8 cellular contexts compared by ENCODE assay signal in genomic region chr1:214332950-214333798, GRCh38.
DNase-seq lines count a peak whose midpoint lies in the region; ATAC-seq and TF ChIP-seq lines count a peak whose summit lies in the region.

No MANE protein-coding gene starts in this region.

- H3K27me3 ChIP-seq in effector memory CD4-positive, alpha-beta T cell (replicated peaks; ENCODE audit: control insufficient read depth, insufficient read depth, low read length, poor library complexity, severe bottlenecking): no peaks in the 10 kb centered on the region

- peaks cover 45% of the 10 kb centered on the region for H3K36me3 ChIP-seq in effector memory CD4-positive, alpha-beta T cell (ENCODE audit: control insufficient read depth, insufficient read depth, low read length)

- no peak overlapping the region for H3K4me3 ChIP-seq in astrocyte of the cerebellum (ENCODE audit: low read depth, low read length)
- no peak overlapping the region for H3K4me3 ChIP-seq in effector memory CD4-positive, alpha-beta T cell (ENCODE audit: insufficient read depth, low read depth, low read length, poor library complexity, severe bottlenecking)

- in situ Hi-C loops in astrocyte of the cerebellum (cut with HindIII; ENCODE audit: low sequenced_read_pairs): loop anchor here (25.0 kb wide), 2 partner anchors 254 to 1246 kb away; no protein-coding TSS in a partner anchor

- H3K4me1 ChIP-seq in effector memory CD4-positive, alpha-beta T cell (ENCODE audit: control insufficient read depth, insufficient read depth, low read length, poor library complexity, severe bottlenecking): no peaks in the 10 kb centered on the region

- no peaks in the 10 kb centered on the region for H3K9me3 ChIP-seq in effector memory CD4-positive, alpha-beta T cell (ENCODE audit: control insufficient read depth, low read length)

- no peak overlapping the region for H3K27ac ChIP-seq in effector memory CD4-positive, alpha-beta T cell (ENCODE audit: insufficient read depth, low read length, poor library complexity, severe bottlenecking)

- peak; percentile 94 for TF ChIP-seq CTCF in astrocyte of the cerebellum (IDR thresholded peaks at IDR 0.05; ENCODE audit: low read depth, low read length, missing control alignments)

- peak; percentile 22 for DNase-seq in NCI-H748 (lab: John Stamatoyannopoulos, UW; ENCODE audit: unreplicated experiment)
- no peak for DNase-seq in NCI-H748 treated with DMSO at 0.1 percent for 48 hours (lab: John Stamatoyannopoulos, UW)
- DNase-seq in SHP77 (lab: John Stamatoyannopoulos, UW): peak; percentile 36 to 42
- DNase-seq in astrocyte of the cerebellum (ENCODE audit: low read depth): peak; percentile 45
- peak; percentile 73 for DNase-seq in inferior parietal cortex (ENCODE audit: extremely low spot score)
- peak; percentile 51 to 57 for DNase-seq in stimulated activated CD4-positive, alpha-beta T cell treated with anti-CD3 and anti-CD28 coated beads, Interleukin-2, amount 100 ng/mL, for 24 hours
- no peak for DNase-seq in effector memory CD4-positive, alpha-beta T cell

- peak; percentile 47 for ATAC-seq in HG03354 (IDR thresholded peaks at IDR 0.05; ENCODE audit: poor library complexity, severe bottlenecking, unreplicated experiment)

Comparison
In these comparisons a context has a peak if more than half of its experiments do, and no peak if none do; other contexts are left out.
1. DNase-seq: peak in NCI-H748 (single experiment), SHP77 (2 of 2), astrocyte of the cerebellum (single experiment), inferior parietal cortex (single experiment) and stimulated activated CD4-positive, alpha-beta T cell treated with anti-CD3 and anti-CD28 coated beads, Interleukin-2, amount 100 ng/mL, for 24 hours (2 of 2); none in NCI-H748 treated with DMSO at 0.1 percent for 48 hours (single experiment) and effector memory CD4-positive, alpha-beta T cell (0 of 3).